ENCODE assay signal across 8 cellular contexts in genomic region chr3:179324270-179324754, GRCh38. TPM values are rescaled to one million over a fixed set of nuclear protein-coding genes. Genes with fewer than 3 reads are reported as not detected.
DNase-seq lines count a peak whose midpoint lies in the region; ATAC-seq and TF ChIP-seq lines count a peak whose summit lies in the region.

No MANE protein-coding gene starts in this region.

- H3K9me3 ChIP-seq in ovary = no peaks in the 10 kb centered on the region

- TF ChIP-seq EP300 in ovary (IDR thresholded peaks at IDR 0.05) = no peak

- peaks cover 3% of the 10 kb centered on the region for H3K4me1 ChIP-seq in ovary (ENCODE audit: insufficient read depth)

- TF ChIP-seq CTCF in epithelial cell of esophagus (IDR thresholded peaks at IDR 0.05; ENCODE audit: insufficient read depth, low read depth, low read length, missing control alignments) = no peak
- no peak for TF ChIP-seq CTCF in ovary (IDR thresholded peaks at IDR 0.05)

- no peaks in the 10 kb centered on the region for H3K27me3 ChIP-seq in ovary

- 1 to 2% (median 2%) methylated on average over 8 of the region's 8 CpGs for WGBS in ovary, 3 donors

- DNase-seq in AML-193 (lab: John Stamatoyannopoulos, UW) (peak; percentile 36 to 57), SK-N-DZ (ENCODE audit: low spot score) (peak; percentile 26), epithelial cell of esophagus (ENCODE audit: low read depth) (peak; percentile 50), ovary (no peak), inferior parietal cortex (ENCODE audit: extremely low spot score) (no peak)

- no peaks in the 10 kb centered on the region for H3K36me3 ChIP-seq in ovary

- H3K4me3 ChIP-seq in epithelial cell of esophagus (ENCODE audit: low read length) = peak overlapping the region; percentile 80
- H3K4me3 ChIP-seq in ovary = peak overlapping the region; percentile 77

- intact Hi-C loops in ovary (cut with DNase I) = loop anchor here in 3 of 4 donors (5.0 kb wide), 2 partner anchors 177 to 307 kb away; partner anchors contain the start of gene PIK3CA (in 2 of the 3)

- ATAC-seq in GM21515 (IDR thresholded peaks at IDR 0.05; ENCODE audit: unreplicated experiment) = peak; percentile 22
- no peak for ATAC-seq in HG02759 (IDR thresholded peaks at IDR 0.05; ENCODE audit: unreplicated experiment)
- no peak for ATAC-seq in HG03460 (IDR thresholded peaks at IDR 0.05; ENCODE audit: unreplicated experiment)

- H3K27ac ChIP-seq in ovary = no peak overlapping the region

- TF ChIP-seq POLR2A in ovary (IDR thresholded peaks at IDR 0.05) = no peak

RNA-seq across cellular contexts. Expression of gene ZNF639, which starts 1.5 kb away (rescaled TPM):
- polyA plus RNA-seq in SK-N-DZ (2014; cell fraction: cytosol; rRNA removed) = 84.7 and 85.3 TPM in 2 replicates
- polyA plus RNA-seq in SK-N-DZ (2014; cell fraction: nucleus; rRNA removed) = 54.8 and 60.8 TPM in 2 replicates
- 10 to 100 TPM; 32.9 to 45.2 (median 38.3) TPM for total RNA-seq in ovary
- 10 to 100 TPM; 32.7 to 37.3 TPM for polyA plus RNA-seq in ovary

RNA-seq across cellular contexts. Expression of gene MFN1, which starts 23.2 kb away (rescaled TPM):
- polyA plus RNA-seq in SK-N-DZ (2014; cell fraction: cytosol; rRNA removed) = 36.1 and 67.0 TPM in 2 replicates
- polyA plus RNA-seq in SK-N-DZ (2014; cell fraction: nucleus; rRNA removed) = 48.8 and 77.2 TPM in 2 replicates
- 10 to 100 TPM; 35.4 to 49.8 (median 39.6) TPM for total RNA-seq in ovary
- polyA plus RNA-seq in ovary = 10 to 100 TPM; 11.8 to 20.2 TPM

Comparison
In these comparisons a context has a peak if more than half of its experiments do, and no peak if none do; other contexts are left out.
1. DNase-seq: peak in AML-193 (2 of 2), SK-N-DZ (single experiment) and epithelial cell of esophagus (single experiment); none in ovary (0 of 5) and inferior parietal cortex (single experiment).